1 cellular context compared by ENCODE assay signal in genomic region chr17:4587195-4587594, GRCh38.
TF ChIP-seq lines count a peak whose summit lies in the region.

No MANE protein-coding gene starts in this region.

TF ChIP-seq in H1, 55 proteins besides CTCF, POLR2A, EP300 and RAD21:
- TF ChIP-seq SP1 (IDR thresholded peaks at IDR 0.05; ENCODE audit: low read depth, low read length) (no peak), SAP30 (IDR thresholded peaks at IDR 0.05; ENCODE audit: insufficient read depth, insufficient replicate concordance, low read length) (no peak), ATF2 (IDR thresholded peaks at IDR 0.05; ENCODE audit: low read length) (no peak), SP4 (IDR thresholded peaks at IDR 0.05; ENCODE audit: low read length) (no peak), EGR1 (IDR thresholded peaks at IDR 0.05; ENCODE audit: borderline replicate concordance, low read depth, low read length) (no peak), SIN3A (conservative IDR thresholded peaks at IDR 0.05 in 1 of 2, IDR thresholded peaks at IDR 0.05 in 1 of 2; ENCODE audit: low read depth in 1 of 2, low read length in 2 of 2) (no peak), TCF12 (IDR thresholded peaks at IDR 0.05; ENCODE audit: low read depth, low read length) (no peak), SP2 (IDR thresholded peaks at IDR 0.05; ENCODE audit: low read length) (no peak), CEBPB (IDR thresholded peaks at IDR 0.05; ENCODE audit: low read depth, low read length) (no peak)
TF ChIP-seq in H1: peak in this region for 0.
